18 cellular contexts compared by ENCODE assay signal in genomic region chr2:121218386-121218938, GRCh38.
A peak's percentile ranks its signal among the peaks of the same experiment; 100 is the strongest.
DNase-seq lines count a peak whose midpoint lies in the region; ATAC-seq, FAIRE-seq and TF ChIP-seq lines count a peak whose summit lies in the region.
"Had no signal": no experiment of that assay in that cellular context is flagged by ENCODE, and none has a peak within 500 bp of the region (broad histone marks: within the 10 kb centered on the region; RNA-seq: fewer than 3 reads in every experiment).

No MANE protein-coding gene starts in this region.

- CTCF ChIA-PET in Panc1 (lab: Charles Lee) (no interaction called here), HepG2 (lab: Yijun Ruan, JAX; ENCODE audit: low intra/inter-chr PET ratio, low total read pairs) (no interaction called here)

- no peak for TF ChIP-seq RAD21 in HepG2 (CRISPR knock-in tag; IDR thresholded peaks at IDR 0.05)

- no peaks in the 10 kb centered on the region for H4K20me1 ChIP-seq in HepG2 (ENCODE audit: insufficient read depth, low read length)

- TF ChIP-seq CTCF in Panc1 (IDR thresholded peaks at IDR 0.05) (no peak), HepG2 (CRISPR knock-in tag; IDR thresholded peaks at IDR 0.05) (no peak)

- no peak overlapping the region for H3K4me3 ChIP-seq in Panc1 (ENCODE audit: low read depth in 2 of 2, low read length in 2 of 2)
- H3K4me3 ChIP-seq in HepG2 (replicated peaks in 1 of 3; ENCODE audit: insufficient read depth in 1 of 3, low read depth in 2 of 3, low read length in 3 of 3), result no peak overlapping the region
- H3K4me3 ChIP-seq: A549, GM23248 had no signal

- in situ Hi-C loops in Panc1 (cut with HindIII; ENCODE audit: low pct_unique_long_range_greater_than_20kb, low sequenced_read_pairs) (no loop called here), HepG2 (cut with HindIII; ENCODE audit: extremely low pct_ligation_motif_present, low pct_unique_long_range_greater_than_20kb) (no loop called here)

- no peaks in the 10 kb centered on the region for H3K79me2 ChIP-seq in HepG2 (ENCODE audit: insufficient read depth, low read length)

- POLR2A ChIA-PET in Panc1 (lab: Charles Lee), result interaction anchor here (0.7 kb wide), 1 partner anchor 29 kb away, joined by 3 read pairs; no protein-coding TSS in a partner anchor
- POLR2A ChIA-PET in HepG2 (lab: Yijun Ruan, JAX), result no interaction called here

- BruUV-seq in Panc1 (replicated peaks; lab: Mats Ljungman, UMichigan) (no TSS peak), HepG2 (replicated peaks; lab: Mats Ljungman, UMichigan) (no TSS peak)

- no peak overlapping the region for H3K9ac ChIP-seq in HepG2 (ENCODE audit: insufficient read depth, low read depth, low read length)
- H3K9ac ChIP-seq: GM23248 had no signal

- WGBS in HepG2 (ENCODE audit: low lambda C conversion rate), result 23% methylated on average over 6 of the region's 8 CpGs

- ATAC-seq in Panc1 (peak; percentile 51; the same call in 1 of the 2 replicates), HepG2 (peak; percentile 30), GM19395 (IDR thresholded peaks at IDR 0.05; ENCODE audit: unreplicated experiment) (no peak)
- ATAC-seq: A549; CD8-positive, alpha-beta T cell had no signal

- H3K36me3 ChIP-seq in Panc1 (ENCODE audit: control insufficient read depth, insufficient read depth, low read length) (no peaks in the 10 kb centered on the region), HepG2 (replicated peaks in 1 of 2; ENCODE audit: control insufficient read depth in 1 of 2, insufficient read depth in 2 of 2, low read length in 2 of 2) (no peaks in the 10 kb centered on the region)

- H3K4me1 ChIP-seq in Panc1 (ENCODE audit: control insufficient read depth, insufficient read depth, low read length) (no peaks in the 10 kb centered on the region), HepG2 (ENCODE audit: insufficient read depth, low read length) (no peaks in the 10 kb centered on the region)

- DNase-seq in DMS53 (lab: John Stamatoyannopoulos, UW) (peak; percentile 24), DMS53 treated with DMSO at 0.1 percent for 48 hours (lab: John Stamatoyannopoulos, UW; ENCODE audit: unreplicated experiment) (no peak), Panc1 (ENCODE audit: low read depth, low spot score) (no peak), HepG2 (ENCODE audit: low spot score) (no peak), urothelium cell line (ENCODE audit: low spot score) (no peak)
- DNase-seq in stimulated activated naive CD4-positive, alpha-beta T cell treated with Interleukin-2 at 50 U/mL for 16 hours (lab: John Stamatoyannopoulos, UW), result no peak
- DNase-seq: AML-193; Calu3; CD8-positive, alpha-beta T cell; GM23248; HCEC 1CT had no signal

- FAIRE-seq in HepG2 (lab: Jason Lieb, UNC) (no peak), urothelium cell line (lab: Jason Lieb, UNC) (no peak)
- FAIRE-seq: A549, G401.6, GM12891, GM19239, H54 had no signal

- H3K4me2 ChIP-seq in HepG2 (ENCODE audit: low read depth, low read length), result no peak overlapping the region
- H3K4me2 ChIP-seq: A549 had no signal

- H3K27me3 ChIP-seq in Panc1 (ENCODE audit: control insufficient read depth, insufficient read depth, low read length) (no peaks in the 10 kb centered on the region), HepG2 (ENCODE audit: control insufficient read depth in 1 of 2, insufficient read depth in 2 of 2, low read length in 2 of 2) (peaks cover 14 to 71% of the 10 kb centered on the region in 2 experiments)

- H3K9me3 ChIP-seq in Panc1 (ENCODE audit: control insufficient read depth, insufficient read depth, low read depth, low read length), result no peaks in the 10 kb centered on the region
- H3K9me3 ChIP-seq in HepG2 (ENCODE audit: low read length), result no peaks in the 10 kb centered on the region
- H3K9me3 ChIP-seq: A549 had no signal

- TF ChIP-seq EP300 in HepG2 (IDR thresholded peaks at IDR 0.05; ENCODE audit: low read depth in 2 of 2, low read length in 2 of 2) (no peak), HepG2 (CRISPR knock-in tag; IDR thresholded peaks at IDR 0.05; ENCODE audit: borderline replicate concordance) (no peak)

- H3K27ac ChIP-seq in Panc1 (ENCODE audit: low read length) (no peak overlapping the region), HepG2 (ENCODE audit: extremely low read length, insufficient read depth, low read length) (no peak overlapping the region)
- H3K27ac ChIP-seq: 22Rv1, A549, GM23248 had no signal

- TF ChIP-seq POLR2A in HepG2 (IDR thresholded peaks at IDR 0.05; ENCODE audit: insufficient read depth in 1 of 2, low read depth in 2 of 2, low read length in 2 of 2), result no peak

- H2AFZ ChIP-seq in HepG2 (ENCODE audit: low read length), result no peak overlapping the region
- H2AFZ ChIP-seq: GM23248 had no signal

- intact Hi-C loops in Panc1 (cut with micrococcal nuclease; ENCODE audit: unreplicated experiment) (no loop called here), HepG2 (cut with micrococcal nuclease; ENCODE audit: unreplicated experiment) (no loop called here)

TF ChIP-seq in HepG2, 621 proteins besides CTCF, POLR2A, EP300 and RAD21:
- TF ChIP-seq CREB1 (IDR thresholded peaks at IDR 0.05) (no peak), CREB1 (CRISPR knock-in tag; IDR thresholded peaks at IDR 0.05) (no peak), FOXK2 (IDR thresholded peaks at IDR 0.05) (no peak), SOX5 (CRISPR knock-in tag; IDR thresholded peaks at IDR 0.05; ENCODE audit: borderline replicate concordance) (no peak), ZNF569 (CRISPR knock-in tag; IDR thresholded peaks at IDR 0.05; ENCODE audit: borderline replicate concordance) (no peak), KDM6A (CRISPR knock-in tag; IDR thresholded peaks at IDR 0.05; ENCODE audit: low read depth) (no peak), ELF3 (CRISPR knock-in tag; IDR thresholded peaks at IDR 0.05) (no peak), GTF2F1 (IDR thresholded peaks at IDR 0.05; ENCODE audit: low read length) (no peak), NR2F1 (CRISPR knock-in tag; IDR thresholded peaks at IDR 0.05) (no peak), ZNF431 (CRISPR knock-in tag; IDR thresholded peaks at IDR 0.05; ENCODE audit: borderline replicate concordance, low read depth) (no peak), PBX3 (CRISPR knock-in tag; IDR thresholded peaks at IDR 0.05; ENCODE audit: borderline replicate concordance) (no peak), NR2C2 (CRISPR knock-in tag; IDR thresholded peaks at IDR 0.05; ENCODE audit: borderline replicate concordance) (no peak), ELF1 (CRISPR knock-in tag; IDR thresholded peaks at IDR 0.05) (no peak)
- TF ChIP-seq, protein P1, sequence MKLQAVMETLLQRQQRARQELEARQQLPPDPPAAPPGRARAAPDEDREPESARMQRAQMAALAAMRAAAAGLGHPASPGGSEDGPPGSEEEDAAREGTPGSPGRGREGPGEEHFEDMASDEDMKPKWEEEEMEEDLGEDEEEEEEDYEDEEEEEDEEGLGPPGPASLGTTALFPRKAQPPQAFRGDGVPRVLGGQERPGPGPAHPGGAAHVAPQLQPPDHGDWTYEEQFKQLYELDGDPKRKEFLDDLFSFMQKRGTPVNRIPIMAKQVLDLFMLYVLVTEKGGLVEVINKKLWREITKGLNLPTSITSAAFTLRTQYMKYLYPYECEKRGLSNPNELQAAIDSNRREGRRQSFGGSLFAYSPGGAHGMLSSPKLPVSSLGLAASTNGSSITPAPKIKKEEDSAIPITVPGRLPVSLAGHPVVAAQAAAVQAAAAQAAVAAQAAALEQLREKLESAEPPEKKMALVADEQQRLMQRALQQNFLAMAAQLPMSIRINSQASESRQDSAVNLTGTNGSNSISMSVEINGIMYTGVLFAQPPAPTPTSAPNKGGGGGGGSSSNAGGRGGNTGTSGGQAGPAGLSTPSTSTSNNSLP (IDR thresholded peaks at IDR 0.05; ENCODE audit: low read depth, low read length), result no peak
- TF ChIP-seq, protein P2, sequence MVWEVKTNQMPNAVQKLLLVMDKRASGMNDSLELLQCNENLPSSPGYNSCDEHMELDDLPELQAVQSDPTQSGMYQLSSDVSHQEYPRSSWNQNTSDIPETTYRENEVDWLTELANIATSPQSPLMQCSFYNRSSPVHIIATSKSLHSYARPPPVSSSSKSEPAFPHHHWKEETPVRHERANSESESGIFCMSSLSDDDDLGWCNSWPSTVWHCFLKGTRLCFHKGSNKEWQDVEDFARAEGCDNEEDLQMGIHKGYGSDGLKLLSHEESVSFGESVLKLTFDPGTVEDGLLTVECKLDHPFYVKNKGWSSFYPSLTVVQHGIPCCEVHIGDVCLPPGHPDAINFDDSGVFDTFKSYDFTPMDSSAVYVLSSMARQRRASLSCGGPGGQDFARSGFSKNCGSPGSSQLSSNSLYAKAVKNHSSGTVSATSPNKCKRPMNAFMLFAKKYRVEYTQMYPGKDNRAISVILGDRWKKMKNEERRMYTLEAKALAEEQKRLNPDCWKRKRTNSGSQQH (CRISPR knock-in tag; IDR thresholded peaks at IDR 0.05; ENCODE audit: low read depth), result no peak
- TF ChIP-seq, protein P3, sequence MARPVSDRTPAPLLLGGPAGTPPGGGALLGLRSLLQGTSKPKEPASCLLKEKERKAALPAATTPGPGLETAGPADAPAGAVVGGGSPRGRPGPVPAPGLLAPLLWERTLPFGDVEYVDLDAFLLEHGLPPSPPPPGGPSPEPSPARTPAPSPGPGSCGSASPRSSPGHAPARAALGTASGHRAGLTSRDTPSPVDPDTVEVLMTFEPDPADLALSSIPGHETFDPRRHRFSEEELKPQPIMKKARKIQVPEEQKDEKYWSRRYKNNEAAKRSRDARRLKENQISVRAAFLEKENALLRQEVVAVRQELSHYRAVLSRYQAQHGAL (CRISPR knock-in tag; IDR thresholded peaks at IDR 0.05; ENCODE audit: not compliant biosample characterization), result no peak
